ENCODE assay signal across 13 cellular contexts in genomic region chr2:142603761-142604160, GRCh38.
A peak's percentile ranks its signal among the peaks of the same experiment; 100 is the strongest.
DNase-seq lines count a peak whose midpoint lies in the region; FAIRE-seq and TF ChIP-seq lines count a peak whose summit lies in the region.
"Had no signal": no experiment of that assay in that cellular context is flagged by ENCODE, and none has a peak within 500 bp of the region (broad histone marks: within the 10 kb centered on the region; RNA-seq: fewer than 3 reads in every experiment).

No MANE protein-coding gene starts in this region.

- no peak overlapping the region for H3T11ph ChIP-seq in H9 (ENCODE audit: low read length)

- H2BK20ac ChIP-seq in H9 (ENCODE audit: low read depth, low read length, poor library complexity, severe bottlenecking): no peak overlapping the region

- H3K79me1 ChIP-seq in H9 (ENCODE audit: insufficient read depth, low read depth, low read length, poor library complexity, severe bottlenecking): no peaks in the 10 kb centered on the region

- peak; percentile 44; the same call in 2 of the 3 replicates for TF ChIP-seq CTCF in H9 (conservative IDR thresholded peaks at IDR 0.05)
- no peak for TF ChIP-seq CTCF in bronchial epithelial cell (IDR thresholded peaks at IDR 0.05; ENCODE audit: insufficient read depth, low read length, severe bottlenecking)
- TF ChIP-seq CTCF in nephron (IDR thresholded peaks at IDR 0.05; ENCODE audit: unreplicated experiment in 3 of 3): peak in 2 of 3 experiments; percentile 43 to 60

- H3K79me2 ChIP-seq in H9 (ENCODE audit: insufficient read depth, low read length): no peaks in the 10 kb centered on the region

- H3K9ac ChIP-seq in H9 (ENCODE audit: extremely low read depth, insufficient read length, low read length): no peak overlapping the region

- no peak overlapping the region for H4K91ac ChIP-seq in H9 (ENCODE audit: insufficient read length, low read depth, low read length)

- no peak for FAIRE-seq in bronchial epithelial cell (lab: Jason Lieb, UNC)

- no peak overlapping the region for H3K18ac ChIP-seq in H9 (ENCODE audit: insufficient read length, low read depth, low read length)

- H3K23me2 ChIP-seq in H9 (ENCODE audit: insufficient read length, low read depth, low read length, poor library complexity, severe bottlenecking): no peaks in the 10 kb centered on the region

- H3K4ac ChIP-seq in H9 (ENCODE audit: low read depth, low read length): no peak overlapping the region

- no peak overlapping the region for H2BK120ac ChIP-seq in H9 (ENCODE audit: low read depth, low read length, poor library complexity, severe bottlenecking)

- no peaks in the 10 kb centered on the region for H3K4me1 ChIP-seq in H9 (ENCODE audit: insufficient read depth, low read length)
- H3K4me1 ChIP-seq: SJCRH30, spleen had no signal

- H3K27me3 Mint-ChIP-seq in H9 (ENCODE audit: low read depth) (no peaks in the 10 kb centered on the region), nephron (ENCODE audit: low read depth) (no peaks in the 10 kb centered on the region)
- H3K27me3 Mint-ChIP-seq: activated CD4-positive, alpha-beta T cell treated with anti-CD3 and anti-CD28 coated beads for 36 hours had no signal

- no CpG with 5 or more reads among the region's 1 CpG for WGBS in H9 (ENCODE audit: extremely low coverage, insufficient read length, low lambda C conversion rate)

- H3K14ac ChIP-seq in H9 (ENCODE audit: insufficient read depth, low read length): no peak overlapping the region

- H3K4me3 Mint-ChIP-seq in H9 (no peak overlapping the region), nephron (no peak overlapping the region)
- H3K4me3 Mint-ChIP-seq: activated CD4-positive, alpha-beta T cell treated with anti-CD3 and anti-CD28 coated beads for 36 hours had no signal

- no peaks in the 10 kb centered on the region for H3K9me3 ChIP-seq in H9 (ENCODE audit: control insufficient read depth, low read depth, low read length)
- H3K9me3 ChIP-seq: SJCRH30, spleen had no signal

- H3K27ac ChIP-seq in H9 (ENCODE audit: insufficient read length, low read depth, low read length): no peak overlapping the region
- H3K27ac ChIP-seq: SJCRH30, spleen had no signal

- H3K27me3 ChIP-seq in H9 (ENCODE audit: insufficient read depth, low read length) (no peaks in the 10 kb centered on the region), bronchial epithelial cell (ENCODE audit: control insufficient read depth, insufficient read depth, low read length) (no peaks in the 10 kb centered on the region)
- H3K27me3 ChIP-seq: SJCRH30, spleen had no signal

- no peak overlapping the region for H2BK5ac ChIP-seq in H9 (ENCODE audit: insufficient read length, low read length)

- H4K20me1 ChIP-seq in H9 (ENCODE audit: control insufficient read depth, insufficient read depth, insufficient read length): no peaks in the 10 kb centered on the region

- H3K23ac ChIP-seq in H9 (ENCODE audit: insufficient read length, low read depth, low read length): no peak overlapping the region

- no peak overlapping the region for H3K4me2 ChIP-seq in H9 (ENCODE audit: insufficient read depth, insufficient read length, low read length)

- no peak overlapping the region for H2BK15ac ChIP-seq in H9 (ENCODE audit: low read depth, low read length)

- no peak overlapping the region for H3K27ac Mint-ChIP-seq in H9
- no peak overlapping the region for H3K27ac Mint-ChIP-seq in nephron
- H3K27ac Mint-ChIP-seq: activated CD4-positive, alpha-beta T cell treated with anti-CD3 and anti-CD28 coated beads for 36 hours had no signal

- no peak overlapping the region for H4K8ac ChIP-seq in H9 (replicated peaks; ENCODE audit: insufficient read length, low read depth, low read length)

- no peak overlapping the region for H2AK5ac ChIP-seq in H9 (ENCODE audit: insufficient read length, low read length)

- no peak overlapping the region for H3K56ac ChIP-seq in H9 (ENCODE audit: insufficient read length, low read depth, low read length)

- no peak for DNase-seq in H9
- DNase-seq in NCI-H460 (ENCODE audit: extremely low read depth, low read depth): peak; percentile 11
- DNase-seq in bronchial epithelial cell (ENCODE audit: low read depth): peak; percentile 13
- no peak for DNase-seq in SK-N-DZ (ENCODE audit: low spot score)
- DNase-seq in middle frontal gyrus (ENCODE audit: extremely low spot score, low spot score): no peak
- DNase-seq in NCI-H524 treated with DMSO at 0.1 percent for 48 hours (lab: John Stamatoyannopoulos, UW): no peak
- DNase-seq in HUDEP-2 (lab: John Stamatoyannopoulos, UW; ENCODE audit: unreplicated experiment in 76 of 76): no peak
- DNase-seq: activated CD4-positive, alpha-beta T cell treated with anti-CD3 and anti-CD28 coated beads for 36 hours; effector CD8-positive, alpha-beta T cell; NCI-H2227 treated with DMSO at 0.1 percent for 48 hours; spleen had no signal

- no peak overlapping the region for H4K5ac ChIP-seq in H9 (ENCODE audit: insufficient read length, low read depth, low read length)

- H3K4me1 Mint-ChIP-seq in H9 (no peaks in the 10 kb centered on the region), nephron (no peaks in the 10 kb centered on the region)
- H3K4me1 Mint-ChIP-seq: activated CD4-positive, alpha-beta T cell treated with anti-CD3 and anti-CD28 coated beads for 36 hours had no signal

- H3K36me3 ChIP-seq in bronchial epithelial cell (ENCODE audit: control insufficient read depth, insufficient read depth, low read length): no peaks in the 10 kb centered on the region
- H3K36me3 ChIP-seq: SJCRH30, spleen had no signal

- H3K36me3 Mint-ChIP-seq in H9 (ENCODE audit: insufficient read depth in 1 of 3, low read depth in 3 of 3) (no peaks in the 10 kb centered on the region), nephron (ENCODE audit: low read depth) (no peaks in the 10 kb centered on the region)

- no peak overlapping the region for H2AFZ ChIP-seq in H9 (ENCODE audit: low read length)

- H2BK12ac ChIP-seq in H9 (ENCODE audit: insufficient read length, low read depth, low read length): no peak overlapping the region

- H3K4me3 ChIP-seq in bronchial epithelial cell (ENCODE audit: low read depth, low read length): no peak overlapping the region
- H3K4me3 ChIP-seq: SJCRH30, spleen had no signal

- H3K9me3 Mint-ChIP-seq in H9: no peaks in the 10 kb centered on the region
- H3K9me3 Mint-ChIP-seq in nephron: peaks cover 3% of the 10 kb centered on the region

Comparison
In these comparisons a context has a peak if more than half of its experiments do, and no peak if none do; other contexts are left out.
1. DNase-seq: peak in NCI-H460 (single experiment) and bronchial epithelial cell (single experiment); none in H9 (single experiment), SK-N-DZ (single experiment), middle frontal gyrus (single experiment), NCI-H524 treated with DMSO at 0.1 percent for 48 hours (single experiment) and HUDEP-2 (0 of 76).